8 cellular contexts compared by ENCODE assay signal in genomic region chr11:76380977-76381719, GRCh38. TPM values are rescaled to one million over a fixed set of nuclear protein-coding genes. Genes with fewer than 3 reads are reported as not detected.
DNase-seq lines count a peak whose midpoint lies in the region; ATAC-seq and TF ChIP-seq lines count a peak whose summit lies in the region.

TSS of gene GVQW3 (plus strand) at chr11:76381323. CDS start at chr11:76381829, 506 bp downstream.
TSS of gene THAP12 (minus strand) at chr11:76381132. CDS start at chr11:76380836, 296 bp downstream.

- H3K27ac Mint-ChIP-seq in activated naive CD8-positive, alpha-beta T cell treated with anti-CD3 and anti-CD28 coated beads, Interleukin-2, amount 10 ng/mL, durations not matched to agents 7 days and 5 days, result peak within 1 kb of the TSS; percentile 93

- peaks cover 9% of the 10 kb centered on the region for H3K36me3 Mint-ChIP-seq in activated naive CD8-positive, alpha-beta T cell treated with anti-CD3 and anti-CD28 coated beads, Interleukin-2, amount 10 ng/mL, durations not matched to agents 7 days and 5 days

- peaks cover 34% of the 10 kb centered on the region for H3K4me1 Mint-ChIP-seq in activated naive CD8-positive, alpha-beta T cell treated with anti-CD3 and anti-CD28 coated beads, Interleukin-2, amount 10 ng/mL, durations not matched to agents 7 days and 5 days

- in situ Hi-C loops in transverse colon (cut with MboI; ENCODE audit: low pct_ligation_motif_present in 1 of 4, low pct_unique_long_range_greater_than_20kb in 1 of 4, low sequenced_read_pairs in 3 of 4), result no loop called here

- H3K36me3 ChIP-seq in cardiac muscle cell (no peaks in the 10 kb centered on the region), trophoblast cell (ENCODE audit: control insufficient read depth in 1 of 2, insufficient read depth in 2 of 2, low read length in 2 of 2) (no peaks in the 10 kb centered on the region), transverse colon (no peaks in the 10 kb centered on the region)

- H2AFZ ChIP-seq in trophoblast cell (ENCODE audit: insufficient read depth, low read length, poor library complexity), result peak within 1 kb of the TSS; percentile 68

- H3K14ac ChIP-seq in trophoblast cell (ENCODE audit: low read length), result peak within 1 kb of the TSS; percentile 89

- peaks cover 4% of the 10 kb centered on the region for H3K79me1 ChIP-seq in trophoblast cell (ENCODE audit: low read length)

- peak within 1 kb of the TSS; percentile 39 for H2AK5ac ChIP-seq in trophoblast cell (ENCODE audit: low read length)

- POLR2A ChIA-PET in activated naive CD8-positive, alpha-beta T cell treated with anti-CD3 and anti-CD28 coated beads, Interleukin-2, amount 10 ng/mL, durations not matched to agents 7 days and 5 days (lab: Charles Lee), result interaction anchor here (1.1 to 1.6 kb wide), 2 partner anchors 159 to 174 kb away, joined by 3 to 4 read pairs; no protein-coding TSS in a partner anchor

- peak within 1 kb of the TSS; percentile 77 for H2BK120ac ChIP-seq in trophoblast cell (ENCODE audit: insufficient read depth, low read length, poor library complexity)

- ATAC-seq in HG02678 (IDR thresholded peaks at IDR 0.05; ENCODE audit: unreplicated experiment), result peak; percentile 77
- ATAC-seq in activated naive CD8-positive, alpha-beta T cell treated with anti-CD3 and anti-CD28 coated beads, Interleukin-2, amount 10 ng/mL, durations not matched to agents 7 days and 5 days (ENCODE audit: low read depth), result peak; percentile 88

- H2BK12ac ChIP-seq in trophoblast cell (ENCODE audit: low read length), result no peak within 1 kb of the TSS

- peak; percentile 21 for TF ChIP-seq CTCF in GM12873 (IDR thresholded peaks at IDR 0.05; ENCODE audit: insufficient read depth, low read depth, low read length, missing control alignments)
- no peak for TF ChIP-seq CTCF in cardiac muscle cell (IDR thresholded peaks at IDR 0.05; ENCODE audit: low read depth, low read length)
- no peak for TF ChIP-seq CTCF in transverse colon (IDR thresholded peaks at IDR 0.05)

- peaks cover 7% of the 10 kb centered on the region for H3K79me2 ChIP-seq in trophoblast cell (ENCODE audit: control insufficient read depth, insufficient read depth, low read length, poor library complexity)

- peak within 1 kb of the TSS; percentile 63 for H3K18ac ChIP-seq in trophoblast cell (ENCODE audit: low read length)

- peak within 1 kb of the TSS; percentile 74 for H4K8ac ChIP-seq in trophoblast cell (ENCODE audit: low read depth, low read length)

- no peaks in the 10 kb centered on the region for H3K9me3 ChIP-seq in cardiac muscle cell (ENCODE audit: low read depth)
- no peaks in the 10 kb centered on the region for H3K9me3 ChIP-seq in trophoblast cell (ENCODE audit: insufficient read depth, low read depth, low read length)
- no peaks in the 10 kb centered on the region for H3K9me3 ChIP-seq in transverse colon

- DNase-seq in NCI-H1105 (lab: John Stamatoyannopoulos, UW), result peak; percentile 96
- DNase-seq in SKM-1 (lab: John Stamatoyannopoulos, UW; ENCODE audit: unreplicated experiment), result peak; percentile 90
- peak; percentile 99 for DNase-seq in activated naive CD8-positive, alpha-beta T cell treated with anti-CD3 and anti-CD28 coated beads, Interleukin-2, amount 10 ng/mL, durations not matched to agents 7 days and 5 days
- DNase-seq in cardiac muscle cell (ENCODE audit: low read depth in 1 of 2, low spot score in 1 of 2), result peak; percentile 99
- peak; percentile 96 to 99 for DNase-seq in trophoblast cell
- DNase-seq in transverse colon, result peak; percentile 98

- H3K9ac ChIP-seq in trophoblast cell (ENCODE audit: low read length), result peak within 1 kb of the TSS; percentile 84

- intact Hi-C loops in transverse colon (cut with DNase I; ENCODE audit: low total_unique reads), result no loop called here

- peak; percentile 57 for TF ChIP-seq POLR2A in transverse colon (IDR thresholded peaks at IDR 0.05)

- H2BK5ac ChIP-seq in trophoblast cell (ENCODE audit: low read depth, low read length, poor library complexity), result peak within 1 kb of the TSS; percentile 75

- H3K4me1 ChIP-seq in cardiac muscle cell (ENCODE audit: low read depth), result peaks cover 16% of the 10 kb centered on the region
- peaks cover 6 to 11% of the 10 kb centered on the region in 2 experiments for H3K4me1 ChIP-seq in trophoblast cell (ENCODE audit: control insufficient read depth in 1 of 2, insufficient read depth in 2 of 2, low read length in 2 of 2)
- peaks cover 34 to 54% (median 39%) of the 10 kb centered on the region in 4 donors for H3K4me1 ChIP-seq in transverse colon

- H3K27ac ChIP-seq in cardiac muscle cell (peak within 1 kb of the TSS; percentile 72), trophoblast cell (ENCODE audit: low read depth, low read length) (peak within 1 kb of the TSS; percentile 52), transverse colon (peak within 1 kb of the TSS; percentile 91 to 94 (median 91))

- peak within 1 kb of the TSS; percentile 85 for H3K4me2 ChIP-seq in trophoblast cell (ENCODE audit: low read length)

- H3K9me3 Mint-ChIP-seq in activated naive CD8-positive, alpha-beta T cell treated with anti-CD3 and anti-CD28 coated beads, Interleukin-2, amount 10 ng/mL, durations not matched to agents 7 days and 5 days, result no peaks in the 10 kb centered on the region

- H4K12ac ChIP-seq in trophoblast cell (ENCODE audit: low read depth, low read length), result peak within 1 kb of the TSS; percentile 92

- H3K27me3 ChIP-seq in cardiac muscle cell (no peaks in the 10 kb centered on the region), trophoblast cell (ENCODE audit: insufficient read depth, low read length) (no peaks in the 10 kb centered on the region), transverse colon (no peaks in the 10 kb centered on the region)

- no CpG with 5 or more reads among the region's 69 CpGs for WGBS in trophoblast cell (ENCODE audit: extremely low coverage, insufficient coverage, insufficient read length)
- 1% methylated on average over 59 of the region's 69 CpGs; no CpG with 5 or more reads in 1 of the 2 donors for WGBS in transverse colon (ENCODE audit: low coverage in 1 of 2), 2 donors

- TF ChIP-seq EP300 in transverse colon (IDR thresholded peaks at IDR 0.05; ENCODE audit: low read depth), result no peak

- H3K4me3 Mint-ChIP-seq in activated naive CD8-positive, alpha-beta T cell treated with anti-CD3 and anti-CD28 coated beads, Interleukin-2, amount 10 ng/mL, durations not matched to agents 7 days and 5 days, result peak within 1 kb of the TSS; percentile 96

- H3K23ac ChIP-seq in trophoblast cell (ENCODE audit: low read length), result no peak within 1 kb of the TSS

- peak within 1 kb of the TSS; percentile 98 for H3K4ac ChIP-seq in trophoblast cell (ENCODE audit: low read depth, low read length)

- H4K91ac ChIP-seq in trophoblast cell (ENCODE audit: low read depth, low read length), result peak within 1 kb of the TSS; percentile 64

- no peaks in the 10 kb centered on the region for H3K27me3 Mint-ChIP-seq in activated naive CD8-positive, alpha-beta T cell treated with anti-CD3 and anti-CD28 coated beads, Interleukin-2, amount 10 ng/mL, durations not matched to agents 7 days and 5 days

- H3K4me3 ChIP-seq in cardiac muscle cell (peak within 1 kb of the TSS; percentile 74), trophoblast cell (ENCODE audit: low read depth, low read length) (peak within 1 kb of the TSS; percentile 95), transverse colon (peak within 1 kb of the TSS; percentile 92 to 96 (median 94))

RNA-seq across cellular contexts. Expression of gene GVQW3, which starts in this region (rescaled TPM):
- total RNA-seq in activated naive CD8-positive, alpha-beta T cell treated with anti-CD3 and anti-CD28 coated beads, Interleukin-2, amount 10 ng/mL, durations not matched to agents 7 days and 5 days, result 1 to 10 TPM; 4.5 to 6.8 TPM
- total RNA-seq in cardiac muscle cell (8.1 and 13.3 TPM in 2 replicates), transverse colon (1 to 10 TPM; 1.6 to 5.6 (median 4.3) TPM)
- polyA plus RNA-seq in cardiac muscle cell, result 3.9 and 6.0 TPM in 2 replicates
- polyA plus RNA-seq in trophoblast cell (2013), result 1.1 and 1.3 TPM in 2 replicates

RNA-seq across cellular contexts. Expression of gene THAP12, which starts in this region (rescaled TPM):
- total RNA-seq in activated naive CD8-positive, alpha-beta T cell treated with anti-CD3 and anti-CD28 coated beads, Interleukin-2, amount 10 ng/mL, durations not matched to agents 7 days and 5 days, result 10 to 100 TPM; 48.8 to 49.4 TPM
- total RNA-seq in cardiac muscle cell (25.9 and 27.5 TPM in 2 replicates), transverse colon (10 to 100 TPM; 13.3 to 35.2 (median 22.9) TPM)
- polyA plus RNA-seq in cardiac muscle cell, result 24.8 and 37.6 TPM in 2 replicates
- polyA plus RNA-seq in trophoblast cell (2013), result 37.8 and 38.6 TPM in 2 replicates

Comparison
In these comparisons a context has a peak if more than half of its experiments do, and no peak if none do; other contexts are left out.
1. Peak in every context shown above with its lines: DNase-seq, ATAC-seq, H3K4me3 ChIP-seq and H3K27ac ChIP-seq.